ENCODE assay signal across 2 cellular contexts in the genomic region with DNA sequence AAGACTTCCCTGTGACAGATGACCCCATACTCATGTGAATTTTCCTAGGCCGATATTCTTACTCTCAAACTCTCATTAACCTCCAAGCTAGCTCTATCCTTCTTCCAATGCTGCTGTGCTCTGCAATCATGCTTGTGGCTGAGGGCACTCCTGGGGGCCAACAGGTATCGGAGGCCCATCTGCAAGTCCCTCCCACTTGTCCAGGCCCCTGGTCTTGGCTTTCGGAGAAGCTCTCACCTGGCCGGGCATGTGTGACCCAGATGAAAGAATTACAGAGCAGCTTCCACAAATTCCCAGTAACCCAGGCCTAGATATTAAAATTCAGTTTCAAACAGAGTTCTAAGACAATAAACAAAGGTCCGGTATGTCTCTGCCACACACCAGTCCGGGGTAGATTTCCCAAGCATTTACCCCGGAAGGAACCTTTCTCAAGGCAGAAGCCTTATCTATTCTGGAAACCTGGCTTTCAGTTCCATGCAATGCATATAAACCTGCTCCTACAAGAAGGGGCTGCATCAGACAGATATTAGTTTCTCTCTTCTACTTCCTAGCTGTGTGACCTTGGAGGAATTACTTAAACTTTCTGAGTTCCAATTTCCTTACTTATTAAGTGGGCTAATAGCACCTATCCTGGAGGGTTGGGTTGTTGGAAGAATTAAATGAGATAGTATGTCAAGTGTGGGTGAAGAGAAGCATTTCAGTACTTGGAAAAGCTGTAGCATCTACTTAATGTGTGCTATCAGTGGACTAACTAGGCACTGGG.
TF ChIP-seq lines count a peak whose summit lies in the region.

No MANE protein-coding gene starts in this region.

TF ChIP-seq in HCT116, 20 proteins besides CTCF, POLR2A, EP300 and RAD21:
- no peak for TF ChIP-seq REST (IDR thresholded peaks at IDR 0.05; ENCODE audit: low read depth)

TF ChIP-seq in K562, 482 proteins besides CTCF, POLR2A, EP300 and RAD21 (continues in another document):
- TF ChIP-seq SNIP1 (IDR thresholded peaks at IDR 0.05; ENCODE audit: low read depth) (no peak), NFE2L1 (tag; IDR thresholded peaks at IDR 0.05; ENCODE audit: borderline replicate concordance, low read depth) (no peak), ZNF354B (CRISPR knock-in tag; IDR thresholded peaks at IDR 0.05) (no peak), HOXB6 (CRISPR knock-in tag; IDR thresholded peaks at IDR 0.05; ENCODE audit: borderline replicate concordance) (no peak), HDAC3 (IDR thresholded peaks at IDR 0.05; ENCODE audit: borderline replicate concordance, partially characterized antibody) (peak; percentile 34), GATA2 (CRISPR knock-in tag; IDR thresholded peaks at IDR 0.05) (peak; percentile 69), LEF1 (IDR thresholded peaks at IDR 0.05) (no peak), ZNF586 (CRISPR knock-in tag; conservative IDR thresholded peaks at IDR 0.05) (no peak), ZNF408 (CRISPR knock-in tag; IDR thresholded peaks at IDR 0.05; ENCODE audit: low read depth) (no peak), PYGO2 (tag; IDR thresholded peaks at IDR 0.05) (no peak), SOX6 (IDR thresholded peaks at IDR 0.05) (peak; percentile 56; the same call in 1 of the 2 replicates), CREB1 (IDR thresholded peaks at IDR 0.05) (no peak), CREB1 (CRISPR knock-in tag; IDR thresholded peaks at IDR 0.05) (no peak), CBFA2T3 (IDR thresholded peaks at IDR 0.05) (peak; percentile 90), ARID1B (IDR thresholded peaks at IDR 0.05) (peak; percentile 88), TCF3 (CRISPR knock-in tag; IDR thresholded peaks at IDR 0.05) (peak; percentile 88), CEBPB (tag; IDR thresholded peaks at IDR 0.05) (no peak), JUNB (CRISPR knock-in tag; conservative IDR thresholded peaks at IDR 0.05) (no peak), GABPB2 (CRISPR knock-in tag; conservative IDR thresholded peaks at IDR 0.05) (no peak), SIN3B (IDR thresholded peaks at IDR 0.05; ENCODE audit: low read depth) (no peak), ZNF3 (CRISPR knock-in tag; IDR thresholded peaks at IDR 0.05) (no peak), ZFP36 (IDR thresholded peaks at IDR 0.05; ENCODE audit: low read depth, low read length, partially characterized antibody) (peak; percentile 62), ZNF212 (CRISPR knock-in tag; IDR thresholded peaks at IDR 0.05) (no peak), BRD9 (IDR thresholded peaks at IDR 0.05; ENCODE audit: low read depth, partially characterized antibody) (peak; percentile 45), NFYB (IDR thresholded peaks at IDR 0.05; ENCODE audit: extremely low read depth, insufficient read length) (no peak), HDAC2 (IDR thresholded peaks at IDR 0.05) (0 out of 2 replicates have a peak, but pooled peaks have one; percentile 24), ESRRA (IDR thresholded peaks at IDR 0.05; ENCODE audit: borderline replicate concordance, low read depth) (peak; percentile 41; the same call in 1 of the 2 replicates), ZNF431 (CRISPR knock-in tag; IDR thresholded peaks at IDR 0.05) (no peak), ZFP91 (CRISPR knock-in tag; IDR thresholded peaks at IDR 0.05) (no peak), MBD2 (IDR thresholded peaks at IDR 0.05; ENCODE audit: borderline replicate concordance, low read depth) (no peak), DPF2 (IDR thresholded peaks at IDR 0.05) (peak; percentile 71), SMARCA4 (IDR thresholded peaks at IDR 0.05) (peak; percentile 66), NR2C1 (IDR thresholded peaks at IDR 0.05) (0 out of 2 replicates have a peak, but pooled peaks have one; percentile 25), NR2C1 (tag; IDR thresholded peaks at IDR 0.05) (no peak; the same call in 1 of the 2 replicates), FOXP1 (CRISPR knock-in tag; IDR thresholded peaks at IDR 0.05) (no peak), TRIM24 (IDR thresholded peaks at IDR 0.05) (peak; percentile 72 to 82), STAT5B (CRISPR knock-in tag; IDR thresholded peaks at IDR 0.05) (no peak), POLR2AphosphoS5 (IDR thresholded peaks at IDR 0.05; ENCODE audit: control insufficient read depth, insufficient read depth, low read depth, low read length) (peak; percentile 66), TOE1 (IDR thresholded peaks at IDR 0.05; ENCODE audit: borderline replicate concordance) (peak; percentile 6; the same call in 1 of the 2 replicates), TOE1 (CRISPR knock-in tag; IDR thresholded peaks at IDR 0.05; ENCODE audit: borderline replicate concordance, low read depth) (no peak), ZNF134 (CRISPR knock-in tag; conservative IDR thresholded peaks at IDR 0.05) (no peak), MIER1 (IDR thresholded peaks at IDR 0.05; ENCODE audit: low read depth) (no peak), PML (IDR thresholded peaks at IDR 0.05; ENCODE audit: low read length) (peak; percentile 51; the same call in 1 of the 2 replicates), CHCHD3 (CRISPR knock-in tag; IDR thresholded peaks at IDR 0.05) (no peak), ZBTB43 (CRISPR knock-in tag; IDR thresholded peaks at IDR 0.05) (no peak), MYC (IDR thresholded peaks at IDR 0.05; ENCODE audit: low read depth, low read length) (no peak), MYC (CRISPR knock-in tag; IDR thresholded peaks at IDR 0.05; ENCODE audit: borderline replicate concordance, low read depth) (no peak), CBFA2T2 (conservative IDR thresholded peaks at IDR 0.05) (peak; percentile 84), BCOR (IDR thresholded peaks at IDR 0.05) (peak; percentile 82), NFIC (IDR thresholded peaks at IDR 0.05) (peak; percentile 40; the same call in 1 of the 2 replicates), ZNF311 (CRISPR knock-in tag; IDR thresholded peaks at IDR 0.05) (no peak), NFATC3 (IDR thresholded peaks at IDR 0.05) (no peak), TAL1 (IDR thresholded peaks at IDR 0.05) (peak; percentile 89), NCOR1 (IDR thresholded peaks at IDR 0.05) (peak; percentile 80), FOXM1 (IDR thresholded peaks at IDR 0.05; ENCODE audit: low read depth) (peak; percentile 60), FOXM1 (CRISPR knock-in tag; IDR thresholded peaks at IDR 0.05; ENCODE audit: low read depth) (no peak), FOSL1 (tag; conservative IDR thresholded peaks at IDR 0.05) (peak; percentile 36; the same call in 1 of the 2 replicates), RFX5 (IDR thresholded peaks at IDR 0.05; ENCODE audit: low read depth, low read length) (no peak), L3MBTL2 (IDR thresholded peaks at IDR 0.05) (no peak), NCOA6 (IDR thresholded peaks at IDR 0.05) (no peak), ARID3A (IDR thresholded peaks at IDR 0.05; ENCODE audit: borderline replicate concordance, low read depth, low read length) (peak; percentile 20; the same call in 1 of the 2 replicates), ELF1 (tag; IDR thresholded peaks at IDR 0.05) (peak; percentile 35; the same call in 1 of the 2 replicates), TEAD4 (IDR thresholded peaks at IDR 0.05; ENCODE audit: low read length) (peak; percentile 87), TEAD4 (CRISPR knock-in tag; IDR thresholded peaks at IDR 0.05; ENCODE audit: borderline replicate concordance) (no peak), MTA2 (IDR thresholded peaks at IDR 0.05; ENCODE audit: low read depth) (peak; percentile 68), RBM25 (IDR thresholded peaks at IDR 0.05; ENCODE audit: low read depth, low read length, severe bottlenecking) (peak; percentile 67), DNMT1 (IDR thresholded peaks at IDR 0.05) (no peak)
- TF ChIP-seq, protein P1, sequence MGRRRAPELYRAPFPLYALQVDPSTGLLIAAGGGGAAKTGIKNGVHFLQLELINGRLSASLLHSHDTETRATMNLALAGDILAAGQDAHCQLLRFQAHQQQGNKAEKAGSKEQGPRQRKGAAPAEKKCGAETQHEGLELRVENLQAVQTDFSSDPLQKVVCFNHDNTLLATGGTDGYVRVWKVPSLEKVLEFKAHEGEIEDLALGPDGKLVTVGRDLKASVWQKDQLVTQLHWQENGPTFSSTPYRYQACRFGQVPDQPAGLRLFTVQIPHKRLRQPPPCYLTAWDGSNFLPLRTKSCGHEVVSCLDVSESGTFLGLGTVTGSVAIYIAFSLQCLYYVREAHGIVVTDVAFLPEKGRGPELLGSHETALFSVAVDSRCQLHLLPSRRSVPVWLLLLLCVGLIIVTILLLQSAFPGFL (CRISPR knock-in tag; IDR thresholded peaks at IDR 0.05): no peak
- TF ChIP-seq, protein P2, sequence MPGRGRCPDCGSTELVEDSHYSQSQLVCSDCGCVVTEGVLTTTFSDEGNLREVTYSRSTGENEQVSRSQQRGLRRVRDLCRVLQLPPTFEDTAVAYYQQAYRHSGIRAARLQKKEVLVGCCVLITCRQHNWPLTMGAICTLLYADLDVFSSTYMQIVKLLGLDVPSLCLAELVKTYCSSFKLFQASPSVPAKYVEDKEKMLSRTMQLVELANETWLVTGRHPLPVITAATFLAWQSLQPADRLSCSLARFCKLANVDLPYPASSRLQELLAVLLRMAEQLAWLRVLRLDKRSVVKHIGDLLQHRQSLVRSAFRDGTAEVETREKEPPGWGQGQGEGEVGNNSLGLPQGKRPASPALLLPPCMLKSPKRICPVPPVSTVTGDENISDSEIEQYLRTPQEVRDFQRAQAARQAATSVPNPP (IDR thresholded peaks at IDR 0.05; ENCODE audit: borderline replicate concordance, insufficient read depth, insufficient read length): no peak
- TF ChIP-seq, protein P3, sequence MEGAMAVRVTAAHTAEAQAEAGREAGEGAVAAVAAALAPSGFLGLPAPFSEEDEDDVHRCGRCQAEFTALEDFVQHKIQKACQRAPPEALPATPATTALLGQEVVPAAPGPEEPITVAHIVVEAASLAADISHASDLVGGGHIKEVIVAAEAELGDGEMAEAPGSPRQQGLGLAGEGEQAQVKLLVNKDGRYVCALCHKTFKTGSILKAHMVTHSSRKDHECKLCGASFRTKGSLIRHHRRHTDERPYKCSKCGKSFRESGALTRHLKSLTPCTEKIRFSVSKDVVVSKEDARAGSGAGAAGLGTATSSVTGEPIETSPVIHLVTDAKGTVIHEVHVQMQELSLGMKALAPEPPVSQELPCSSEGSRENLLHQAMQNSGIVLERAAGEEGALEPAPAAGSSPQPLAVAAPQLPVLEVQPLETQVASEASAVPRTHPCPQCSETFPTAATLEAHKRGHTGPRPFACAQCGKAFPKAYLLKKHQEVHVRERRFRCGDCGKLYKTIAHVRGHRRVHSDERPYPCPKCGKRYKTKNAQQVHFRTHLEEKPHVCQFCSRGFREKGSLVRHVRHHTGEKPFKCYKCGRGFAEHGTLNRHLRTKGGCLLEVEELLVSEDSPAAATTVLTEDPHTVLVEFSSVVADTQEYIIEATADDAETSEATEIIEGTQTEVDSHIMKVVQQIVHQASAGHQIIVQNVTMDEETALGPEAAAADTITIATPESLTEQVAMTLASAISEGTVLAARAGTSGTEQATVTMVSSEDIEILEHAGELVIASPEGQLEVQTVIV (CRISPR knock-in tag; IDR thresholded peaks at IDR 0.05; ENCODE audit: borderline replicate concordance): no peak
- TF ChIP-seq, protein P4, sequence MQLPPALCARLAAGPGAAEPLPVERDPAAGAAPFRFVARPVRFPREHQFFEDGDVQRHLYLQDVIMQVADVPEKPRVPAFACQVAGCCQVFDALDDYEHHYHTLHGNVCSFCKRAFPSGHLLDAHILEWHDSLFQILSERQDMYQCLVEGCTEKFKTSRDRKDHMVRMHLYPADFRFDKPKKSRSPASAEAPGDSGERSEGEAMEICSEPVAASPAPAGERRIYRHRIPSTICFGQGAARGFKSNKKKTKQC (CRISPR knock-in tag; IDR thresholded peaks at IDR 0.05): no peak
- TF ChIP-seq, protein P5, sequence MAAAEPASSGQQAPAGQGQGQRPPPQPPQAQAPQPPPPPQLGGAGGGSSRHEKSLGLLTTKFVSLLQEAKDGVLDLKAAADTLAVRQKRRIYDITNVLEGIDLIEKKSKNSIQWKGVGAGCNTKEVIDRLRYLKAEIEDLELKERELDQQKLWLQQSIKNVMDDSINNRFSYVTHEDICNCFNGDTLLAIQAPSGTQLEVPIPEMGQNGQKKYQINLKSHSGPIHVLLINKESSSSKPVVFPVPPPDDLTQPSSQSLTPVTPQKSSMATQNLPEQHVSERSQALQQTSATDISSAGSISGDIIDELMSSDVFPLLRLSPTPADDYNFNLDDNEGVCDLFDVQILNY (CRISPR knock-in tag; IDR thresholded peaks at IDR 0.05): no peak
